In the genomic region with DNA sequence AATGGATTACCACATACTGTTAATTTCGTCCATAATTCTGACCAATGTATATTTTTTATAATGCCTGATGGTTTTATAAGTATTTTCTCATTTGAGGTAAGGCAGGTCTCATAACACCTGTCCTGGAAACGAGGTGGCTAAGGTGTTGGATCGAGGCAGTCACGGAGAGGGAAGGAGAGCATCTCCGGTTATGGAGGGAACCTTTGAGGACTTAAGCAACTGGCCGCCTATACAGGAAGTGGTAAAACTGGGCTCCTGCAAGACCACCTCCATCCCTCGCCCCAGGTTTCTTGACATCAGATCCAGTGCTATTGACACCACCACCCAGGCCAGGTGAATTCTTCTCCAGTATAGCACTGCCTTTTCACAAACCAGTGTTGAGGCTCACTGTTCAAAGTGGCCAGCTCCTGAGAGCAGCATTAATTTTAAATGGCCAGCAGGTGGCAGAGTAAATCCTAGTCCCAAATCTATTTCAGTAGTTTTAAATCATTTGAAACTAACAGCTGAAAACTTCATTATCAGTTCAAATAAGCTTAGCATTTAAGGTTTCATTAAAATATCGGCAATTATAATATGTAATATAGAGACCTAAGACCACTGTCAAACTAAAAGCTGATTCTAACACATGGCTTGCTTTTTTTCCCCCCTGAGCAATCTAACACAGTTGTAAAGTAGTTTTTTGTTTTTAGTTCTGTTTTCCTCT, we compare ENCODE assay signal across 9 cellular contexts.
A peak's percentile ranks its signal among the peaks of the same experiment; 100 is the strongest.
DNase-seq lines count a peak whose midpoint lies in the region; ATAC-seq, FAIRE-seq and TF ChIP-seq lines count a peak whose summit lies in the region.
"Had no signal": no experiment of that assay in that cellular context is flagged by ENCODE, and none has a peak within 500 bp of the region (broad histone marks: within the 10 kb centered on the region; RNA-seq: fewer than 3 reads in every experiment).

No MANE protein-coding gene starts in this region.

- no peak overlapping the region for H3K27ac ChIP-seq in CD4-positive, CD25-positive, alpha-beta regulatory T cell (ENCODE audit: insufficient read depth, low read length, poor library complexity, severe bottlenecking)
- H3K27ac ChIP-seq in thyroid gland: no peak overlapping the region
- H3K27ac ChIP-seq: SJSA1 had no signal

- peaks cover 12% of the 10 kb centered on the region for H3K27me3 ChIP-seq in CD4-positive, CD25-positive, alpha-beta regulatory T cell (ENCODE audit: control insufficient read depth, insufficient read depth, low read length)
- H3K27me3 ChIP-seq in thyroid gland: no peaks in the 10 kb centered on the region
- H3K27me3 ChIP-seq: SJSA1 had no signal

- H3K27ac Mint-ChIP-seq in CD4-positive, CD25-positive, alpha-beta regulatory T cell: no peak overlapping the region

- H3K4me1 ChIP-seq in CD4-positive, CD25-positive, alpha-beta regulatory T cell (ENCODE audit: control insufficient read depth, insufficient read depth, low read length, poor library complexity, severe bottlenecking): no peaks in the 10 kb centered on the region
- no peaks in the 10 kb centered on the region for H3K4me1 ChIP-seq in thyroid gland

- peak; percentile 53 for FAIRE-seq in GM18507 (lab: Jason Lieb, UNC)

- no peak for ATAC-seq in CD4-positive, CD25-positive, alpha-beta regulatory T cell (ENCODE audit: low read depth in 2 of 2)
- ATAC-seq in HG03520 (IDR thresholded peaks at IDR 0.05; ENCODE audit: unreplicated experiment): peak; percentile 55

- peaks cover 39% of the 10 kb centered on the region for H3K27me3 Mint-ChIP-seq in CD4-positive, CD25-positive, alpha-beta regulatory T cell

- WGBS in thyroid gland, 2 donors: 55 to 56% methylated on average over 8 of the region's 8 CpGs

- TF ChIP-seq POLR2A in thyroid gland (IDR thresholded peaks at IDR 0.05): no peak

- DNase-seq in CD4-positive, CD25-positive, alpha-beta regulatory T cell: peak in 2 of 3 donors; percentile 28 to 57
- DNase-seq in GM18507 (ENCODE audit: extremely low spot score, insufficient read length, low read depth): peak; percentile 18
- DNase-seq in NCI-H82 treated with DMSO at 0.1 percent for 48 hours (lab: John Stamatoyannopoulos, UW; ENCODE audit: unreplicated experiment): peak; percentile 46
- peak; percentile 67 to 71 for DNase-seq in cardiac fibroblast (ENCODE audit: low read depth in 2 of 2)
- peak; percentile 76 for DNase-seq in left kidney (ENCODE audit: low read depth, low spot score)
- peak; percentile 13 to 18 for DNase-seq in thyroid gland
- no peak for DNase-seq in HuH-7.5 (ENCODE audit: low spot score)

- TF ChIP-seq CTCF in cardiac fibroblast (IDR thresholded peaks at IDR 0.05; ENCODE audit: low read depth, low read length): peak; percentile 40
- TF ChIP-seq CTCF in thyroid gland (IDR thresholded peaks at IDR 0.05): peak in 5 of 6 experiments; percentile 39 to 67 (median 50)

- no peaks in the 10 kb centered on the region for H3K9me3 ChIP-seq in CD4-positive, CD25-positive, alpha-beta regulatory T cell (ENCODE audit: control insufficient read depth in 2 of 2, low read length in 2 of 2)
- no peaks in the 10 kb centered on the region for H3K9me3 ChIP-seq in thyroid gland
- H3K9me3 ChIP-seq: SJSA1 had no signal

- no peaks in the 10 kb centered on the region for H3K36me3 Mint-ChIP-seq in CD4-positive, CD25-positive, alpha-beta regulatory T cell

- intact Hi-C loops in thyroid gland (cut with DNase I): loop anchor here (5.0 kb wide), 1 partner anchor 212 kb away; no protein-coding TSS in a partner anchor

- no peaks in the 10 kb centered on the region for H3K9me3 Mint-ChIP-seq in CD4-positive, CD25-positive, alpha-beta regulatory T cell

- H3K4me1 Mint-ChIP-seq in CD4-positive, CD25-positive, alpha-beta regulatory T cell: peaks cover 0 to 7% (median 0%) of the 10 kb centered on the region in 4 donors

- H3K4me3 ChIP-seq in CD4-positive, CD25-positive, alpha-beta regulatory T cell (ENCODE audit: low read depth, low read length): no peak overlapping the region
- H3K4me3 ChIP-seq in cardiac fibroblast (replicated peaks in 1 of 2; ENCODE audit: low read depth in 2 of 2, low read length in 2 of 2) (no peak overlapping the region), thyroid gland (replicated peaks in 1 of 3) (no peak overlapping the region)
- H3K4me3 ChIP-seq: SJSA1 had no signal

- H3K36me3 ChIP-seq in CD4-positive, CD25-positive, alpha-beta regulatory T cell (ENCODE audit: control insufficient read depth, insufficient read depth, low read length): no peaks in the 10 kb centered on the region
- no peaks in the 10 kb centered on the region for H3K36me3 ChIP-seq in thyroid gland
- H3K36me3 ChIP-seq: SJSA1 had no signal

- no peak overlapping the region for H3K4me3 Mint-ChIP-seq in CD4-positive, CD25-positive, alpha-beta regulatory T cell
